ENCODE assay signal across 29 cellular contexts in the genomic region with DNA sequence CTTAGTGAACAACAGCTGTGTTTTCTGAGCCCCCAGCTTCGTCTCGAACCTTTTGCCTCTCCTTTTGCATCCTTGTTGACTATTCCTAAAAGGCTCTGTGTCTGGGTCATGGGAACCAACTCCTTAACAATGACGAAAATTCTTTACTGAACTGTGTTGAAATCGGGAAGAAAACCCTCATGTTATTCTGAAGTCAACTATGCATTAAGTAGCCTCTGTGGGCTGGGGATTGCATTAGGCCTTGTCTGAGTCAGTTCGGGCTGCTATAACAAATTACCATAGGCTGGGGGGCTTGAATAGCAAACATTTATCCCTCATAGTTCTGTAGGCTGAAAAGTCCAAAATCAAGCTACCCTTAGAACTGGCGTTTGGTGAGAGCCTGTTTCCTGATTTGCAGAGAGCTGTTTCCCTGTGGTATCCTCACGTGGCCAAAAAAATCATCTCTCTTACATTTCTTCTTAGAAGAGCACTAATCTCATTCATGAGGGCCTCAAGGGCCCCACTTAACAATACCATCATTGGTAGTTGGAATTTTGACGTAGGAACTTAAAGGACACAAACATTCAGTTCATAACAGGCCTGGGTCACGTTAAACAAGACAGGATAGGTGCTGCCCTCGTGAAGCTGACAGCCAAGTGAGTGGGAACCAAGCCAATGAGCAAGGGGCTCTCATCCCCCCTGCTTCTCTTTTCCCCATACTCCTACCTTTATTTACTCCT.
"Had no signal": no experiment of that assay in that cellular context is flagged by ENCODE, and none has a peak within 500 bp of the region (broad histone marks: within the 10 kb centered on the region; RNA-seq: fewer than 3 reads in every experiment).

No MANE protein-coding gene starts in this region.

- H3K9me3 Mint-ChIP-seq: activated naive CD4-positive, alpha-beta T cell treated with anti-CD3 and anti-CD28 coated beads, Interleukin-2, amount 50 U/mL, for 24 hours; activated naive CD8-positive, alpha-beta T cell treated with anti-CD3 and anti-CD28 coated beads, Interleukin-2, amount 50 U/mL, for 24 hours; activated T-helper 1 cell treated with anti-CD3 and anti-CD28 coated beads, Interleukin-12 subunit alpha, Interleukin-12 subunit beta, Interleukin-2, Interleukin-4 antibody, amounts not matched to agents 30 ng/mL and 10 ng/mL and 1 ng/mL, durations not matched to agents 14 hours and 24 hours and 36 hours; endodermal cell; naive thymus-derived CD4-positive, alpha-beta T cell; T-helper 2 cell treated with Interferon-gamma antibody and Interleukin-4, amounts not matched to agents 5 μg/mL and 100 μg/mL, for 36 hours; type B pancreatic cell had no signal

- H3K27ac ChIP-seq: esophagus squamous epithelium, ovary, right lobe of liver, thoracic aorta, uterus had no signal

- H3K36me3 ChIP-seq: esophagus squamous epithelium, ovary, right lobe of liver, thoracic aorta, uterus had no signal

- ATAC-seq: activated naive CD8-positive, alpha-beta T cell treated with anti-CD3 and anti-CD28 coated beads, Interleukin-2, amount 50 U/mL, for 24 hours; left colon; naive thymus-derived CD4-positive, alpha-beta T cell; right lobe of liver; stimulated activated naive CD8-positive, alpha-beta T cell treated with anti-CD3 and anti-CD28 coated beads, Interleukin-15, Interleukin-2, amounts not matched to agents 100 U/mL and 50 U/mL, for 24 hours had no signal

- H3K27me3 Mint-ChIP-seq: activated naive CD4-positive, alpha-beta T cell treated with anti-CD3 and anti-CD28 coated beads, Interleukin-2, amount 50 U/mL, for 24 hours; activated naive CD8-positive, alpha-beta T cell treated with anti-CD3 and anti-CD28 coated beads, Interleukin-2, amount 50 U/mL, for 24 hours; brain; progenitor cell of endocrine pancreas; type B pancreatic cell had no signal

- H3K27me3 ChIP-seq: esophagus squamous epithelium, ovary, right lobe of liver, uterus had no signal

- H3K4me3 ChIP-seq: esophagus squamous epithelium, ovary, right lobe of liver, thoracic aorta, uterus had no signal

- H3K4me1 ChIP-seq: esophagus squamous epithelium, right lobe of liver, uterus had no signal

- DNase-seq: activated CD4-positive, alpha-beta T cell treated with anti-CD3 and anti-CD28 coated beads for 4 hours; activated CD4-positive, alpha-beta T cell treated with anti-CD3 and anti-CD28 coated beads, Interleukin-2, amount 50 U/mL, for 4 hours; activated effector memory CD4-positive, alpha-beta T cell treated with anti-CD3 and anti-CD28 coated beads, Interleukin-2, amount 50 U/mL, for 16 hours; activated naive CD8-positive, alpha-beta T cell treated with anti-CD3 and anti-CD28 coated beads, Interleukin-2, amount 50 U/mL, for 24 hours; activated T-cell treated with anti-CD3 and anti-CD28 coated beads, Interleukin-2, amount 50 U/mL, for 1 hour; cortex of kidney; endodermal cell; esophagus squamous epithelium; head of caudate nucleus; hippocampal formation; kidney; left colon; mammary epithelial cell; midbrain; naive thymus-derived CD4-positive, alpha-beta T cell; ovary; right lobe of liver; stimulated activated CD4-positive, alpha-beta T cell treated with anti-CD3 and anti-CD28 coated beads, Interleukin-12 subunit alpha, Interleukin-12 subunit beta, amount 100 ng/mL, for 4 hours; stimulated activated CD4-positive, alpha-beta T cell treated with anti-CD3 and anti-CD28 coated beads, Interleukin-4, amount 100 ng/mL, for 1 hour; stimulated activated naive CD8-positive, alpha-beta T cell treated with anti-CD3 and anti-CD28 coated beads, Interleukin-15, Interleukin-2, amounts not matched to agents 100 U/mL and 50 U/mL, for 24 hours; T-helper 1 cell; uterus had no signal

- H3K27ac Mint-ChIP-seq: activated naive CD4-positive, alpha-beta T cell treated with anti-CD3 and anti-CD28 coated beads, Interleukin-2, amount 50 U/mL, for 24 hours; activated naive CD8-positive, alpha-beta T cell treated with anti-CD3 and anti-CD28 coated beads, Interleukin-2, amount 50 U/mL, for 24 hours; activated T-helper 1 cell treated with anti-CD3 and anti-CD28 coated beads, Interleukin-12 subunit alpha, Interleukin-12 subunit beta, Interleukin-2, Interleukin-4 antibody, amounts not matched to agents 30 ng/mL and 10 ng/mL and 1 ng/mL, durations not matched to agents 14 hours and 24 hours and 36 hours; brain; endodermal cell; naive thymus-derived CD4-positive, alpha-beta T cell; progenitor cell of endocrine pancreas; T-helper 2 cell treated with Interferon-gamma antibody and Interleukin-4, amounts not matched to agents 5 μg/mL and 100 μg/mL, for 36 hours; type B pancreatic cell had no signal

- FAIRE-seq: kidney had no signal

- H3K4me1 Mint-ChIP-seq: activated naive CD4-positive, alpha-beta T cell treated with anti-CD3 and anti-CD28 coated beads, Interleukin-2, amount 50 U/mL, for 24 hours; activated naive CD8-positive, alpha-beta T cell treated with anti-CD3 and anti-CD28 coated beads, Interleukin-2, amount 50 U/mL, for 24 hours; brain had no signal

- H3K36me3 Mint-ChIP-seq: activated naive CD4-positive, alpha-beta T cell treated with anti-CD3 and anti-CD28 coated beads, Interleukin-2, amount 50 U/mL, for 24 hours; brain; naive thymus-derived CD4-positive, alpha-beta T cell had no signal

- H3K4me3 Mint-ChIP-seq: activated naive CD4-positive, alpha-beta T cell treated with anti-CD3 and anti-CD28 coated beads, Interleukin-2, amount 50 U/mL, for 24 hours; activated naive CD8-positive, alpha-beta T cell treated with anti-CD3 and anti-CD28 coated beads, Interleukin-2, amount 50 U/mL, for 24 hours; activated T-helper 1 cell treated with anti-CD3 and anti-CD28 coated beads, Interleukin-12 subunit alpha, Interleukin-12 subunit beta, Interleukin-2, Interleukin-4 antibody, amounts not matched to agents 30 ng/mL and 10 ng/mL and 1 ng/mL, durations not matched to agents 14 hours and 24 hours and 36 hours; brain; endodermal cell; naive thymus-derived CD4-positive, alpha-beta T cell; T-helper 2 cell treated with Interferon-gamma antibody and Interleukin-4, amounts not matched to agents 5 μg/mL and 100 μg/mL, for 36 hours; type B pancreatic cell had no signal

- H3K9me3 ChIP-seq: esophagus squamous epithelium, ovary, right lobe of liver, thoracic aorta, uterus had no signal
